Comparison of ENCODE assay signal across 8 cellular contexts in the genomic region with DNA sequence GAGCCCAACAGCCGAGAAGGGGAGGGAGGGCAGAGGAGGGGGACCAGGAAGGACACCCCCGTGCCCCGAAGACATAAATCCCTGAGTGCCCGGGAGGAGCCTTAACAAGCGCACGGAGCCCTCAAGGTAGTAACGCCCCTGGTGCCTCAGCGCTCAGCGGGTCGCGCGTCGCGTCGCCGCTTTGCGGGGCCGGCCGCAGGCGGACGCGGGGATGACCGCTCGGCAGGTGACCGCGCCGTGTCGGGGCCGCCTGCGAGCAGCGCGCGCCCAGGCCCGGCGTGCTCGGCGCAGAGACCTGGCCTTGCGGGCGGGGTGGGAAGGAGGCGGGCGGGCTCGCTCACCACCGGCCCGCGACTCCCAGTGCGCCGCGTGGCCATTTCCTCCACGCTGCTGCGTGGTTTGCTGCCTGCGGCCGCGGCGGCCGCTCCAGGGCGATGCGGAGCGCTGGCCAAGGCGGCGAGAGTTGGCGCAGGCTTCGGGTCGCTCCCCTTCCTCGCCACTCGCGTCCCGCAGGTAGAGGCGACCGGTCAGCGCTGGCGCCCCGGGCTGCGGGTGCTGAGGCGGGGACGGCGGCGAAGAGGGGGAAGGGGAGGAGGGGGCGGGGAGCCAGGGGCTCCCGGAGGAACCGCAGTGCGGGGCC. TPM values are rescaled to one million over a fixed set of nuclear protein-coding genes. Genes with fewer than 3 reads are reported as not detected.
A peak's percentile ranks its signal among the peaks of the same experiment; 100 is the strongest.
DNase-seq lines count a peak whose midpoint lies in the region; ATAC-seq, FAIRE-seq and TF ChIP-seq lines count a peak whose summit lies in the region.

No MANE protein-coding gene starts in this region.

- H3K36me3 ChIP-seq in ovary = no peaks in the 10 kb centered on the region

- ATAC-seq in A549 (peak; percentile 63 to 72), GM18870 (IDR thresholded peaks at IDR 0.05; ENCODE audit: unreplicated experiment) (peak; percentile 15), HG03064 (IDR thresholded peaks at IDR 0.05; ENCODE audit: low read depth, unreplicated experiment) (peak; percentile 23), GM18519 (IDR thresholded peaks at IDR 0.05; ENCODE audit: low FRiP score, unreplicated experiment) (no peak)

- 0% methylated on average over 3 of the region's 81 CpGs for WGBS in A549 (ENCODE audit: missing lambda C conversion rate)
- WGBS in ovary, 3 donors = 0% methylated on average over 5 to 81 of the region's 81 CpGs

- H3K27ac ChIP-seq in A549 (0 out of 6 replicates have a peak overlapping the region, but pooled peaks of 1 of the 2 experiments have one; percentile 21), ovary (peak overlapping the region in 1 of 2 donors; percentile 4)

- H3K4me3 ChIP-seq in A549 = peak overlapping the region; percentile 49
- peak overlapping the region; percentile 48 for H3K4me3 ChIP-seq in ovary

- H3K4me1 Mint-ChIP-seq in glutamatergic neuron (ENCODE audit: low read depth, unreplicated experiment) = peaks cover 5% of the 10 kb centered on the region

- intact Hi-C loops in ovary (cut with DNase I) = no loop called here

- TF ChIP-seq POLR2A in A549 (IDR thresholded peaks at IDR 0.05; ENCODE audit: low read length) = no peak
- TF ChIP-seq POLR2A in ovary (IDR thresholded peaks at IDR 0.05) = no peak

- no peaks in the 10 kb centered on the region for H3K27me3 ChIP-seq in ovary

- H3K4me3 Mint-ChIP-seq in glutamatergic neuron (ENCODE audit: unreplicated experiment) = peak overlapping the region; percentile 97

- CTCF ChIA-PET in A549 (lab: Yijun Ruan, JAX) = no interaction called here

- H3K36me3 Mint-ChIP-seq in glutamatergic neuron (ENCODE audit: unreplicated experiment) = no peaks in the 10 kb centered on the region

- TF ChIP-seq CTCF in A549 (IDR thresholded peaks at IDR 0.05) (no peak), glutamatergic neuron (IDR thresholded peaks at IDR 0.05; ENCODE audit: partially characterized antibody, unreplicated experiment) (no peak), ovary (IDR thresholded peaks at IDR 0.05) (no peak)

- H3K27me3 Mint-ChIP-seq in glutamatergic neuron (ENCODE audit: unreplicated experiment) = peaks cover 6% of the 10 kb centered on the region

- peak overlapping the region; percentile 91 for H3K27ac Mint-ChIP-seq in glutamatergic neuron (ENCODE audit: unreplicated experiment)

- TF ChIP-seq EP300 in A549 (IDR thresholded peaks at IDR 0.05) (no peak), ovary (IDR thresholded peaks at IDR 0.05) (no peak)

- 0 out of 3 replicates have a peak, but pooled peaks cover 3% of the 10 kb centered on the region for H3K4me1 ChIP-seq in A549
- peaks cover 3% of the 10 kb centered on the region for H3K4me1 ChIP-seq in ovary (ENCODE audit: insufficient read depth)

- POLR2A ChIA-PET in A549 (lab: Yijun Ruan, JAX) = no interaction called here

- DNase-seq in A549 (ENCODE audit: low read depth in 1 of 2, low spot score in 1 of 2) (no peak), glutamatergic neuron (peak; percentile 51), ovary (peak in 4 of 5 donors; percentile 9 to 43 (median 20)), mucosa of gallbladder (ENCODE audit: low spot score) (no peak)
- peak; percentile 54 for DNase-seq in activated CD8-positive, alpha-beta memory T cell treated with anti-CD3 and anti-CD28 coated beads, Interleukin-2, amount 50 U/mL, for 48 hours

- H3K9me3 ChIP-seq in A549 (no peaks in the 10 kb centered on the region), ovary (no peaks in the 10 kb centered on the region)

- no peak for FAIRE-seq in A549 (lab: Jason Lieb, UNC)

- TF ChIP-seq RAD21 in A549 (conservative IDR thresholded peaks at IDR 0.05 in 1 of 2, IDR thresholded peaks at IDR 0.05 in 1 of 2) = no peak

- H3K9me3 Mint-ChIP-seq in glutamatergic neuron (ENCODE audit: unreplicated experiment) = peaks cover 8% of the 10 kb centered on the region

- H3K4me2 ChIP-seq in A549 = peak overlapping the region; percentile 97

TF ChIP-seq in A549, 52 proteins besides CTCF, POLR2A, EP300 and RAD21:
- TF ChIP-seq PHF8 (IDR thresholded peaks at IDR 0.05; ENCODE audit: borderline replicate concordance, low read depth) = no peak
- no peak for TF ChIP-seq TFCP2L1 (CRISPR knock-in tag; IDR thresholded peaks at IDR 0.05)
- TF ChIP-seq GATA3 (IDR thresholded peaks at IDR 0.05; ENCODE audit: borderline replicate concordance) = no peak
- TF ChIP-seq BHLHE40 (IDR thresholded peaks at IDR 0.05; ENCODE audit: low read depth, low read length) = no peak

RNA-seq across cellular contexts. Expression of a gene that starts 0.6 kb away (rescaled TPM):
- 0.06 TPM in 1 of 2 replicates, not detected in the other for polyA plus RNA-seq in A549 (2011; rRNA removed)
- polyA plus RNA-seq in A549 (2012; cell fraction: cytosol; rRNA removed) = not detected in 2 replicates
- not detected in 2 replicates for polyA plus RNA-seq in A549 (2012; cell fraction: nucleus; rRNA removed)
- not detected in 3 replicates for polyA plus RNA-seq in A549 (2017; fragmentation: RNase III; extraction: RNeasy Plus Mini Kit Qiagen cat#74134 plus additional on column Dnase treatment)
- 0.15 TPM in 1 of 2 replicates, not detected in the other for polyA minus RNA-seq in A549 (2011; rRNA and poly(A)+ RNA removed)
- 15.7 TPM for total RNA-seq in glutamatergic neuron (ENCODE audit: unreplicated experiment)
- total RNA-seq in ovary = 1 to 10 TPM in 6 of 7 donors, under 1 TPM in 1; 0.78 to 8.3 (median 3.3) TPM
- 1 to 10 TPM in 1 of 2 donors, under 1 TPM in 1; 0.21 to 1.1 TPM for polyA plus RNA-seq in ovary
- total RNA-seq in mucosa of gallbladder = 5.4 TPM

Comparison
In these comparisons a context has a peak if more than half of its experiments do, and no peak if none do; other contexts are left out.
1. DNase-seq: peak in activated CD8-positive, alpha-beta memory T cell treated with anti-CD3 and anti-CD28 coated beads, Interleukin-2, amount 50 U/mL, for 48 hours (single experiment), glutamatergic neuron (single experiment) and ovary (4 of 5); none in A549 (0 of 2) and mucosa of gallbladder (single experiment).